In the genomic region with DNA sequence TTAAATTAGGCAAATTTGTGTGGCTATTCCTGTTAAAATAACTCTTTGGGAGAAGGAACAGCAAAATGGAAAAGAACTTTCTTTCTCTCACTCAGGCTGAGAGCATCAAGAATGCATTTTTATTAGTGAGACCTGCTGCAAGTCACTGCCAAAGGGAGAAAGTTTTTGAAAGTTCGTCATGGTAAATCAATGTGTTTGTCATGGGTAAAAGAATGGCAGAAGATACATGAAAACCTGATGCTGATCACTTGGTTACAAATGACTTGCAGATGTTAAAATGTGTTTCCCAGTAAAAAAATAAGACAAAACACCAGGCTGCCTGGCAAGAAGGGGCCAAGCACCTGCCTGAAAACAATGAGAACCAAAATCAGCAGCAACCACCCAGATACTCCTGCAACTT, we compare ENCODE assay signal across 15 cellular contexts.
"Had no signal": no experiment of that assay in that cellular context is flagged by ENCODE, and none has a peak within 500 bp of the region (broad histone marks: within the 10 kb centered on the region; RNA-seq: fewer than 3 reads in every experiment).

No MANE protein-coding gene starts in this region.

- ATAC-seq: lower lobe of right lung; stimulated activated naive CD8-positive, alpha-beta T cell treated with anti-CD3 and anti-CD28 coated beads, Interleukin-15, amount 100 ng/mL, for 72 hours had no signal

- H3K27me3 ChIP-seq: ascending aorta, neutrophil, testis had no signal

- H3K9me3 ChIP-seq: ascending aorta, lower lobe of right lung, neutrophil, testis had no signal

- H3K4me3 Mint-ChIP-seq: activated T-helper 1 cell treated with anti-CD3 and anti-CD28 coated beads, Interleukin-12 subunit alpha, Interleukin-12 subunit beta, Interleukin-2, Interleukin-4 antibody, amounts not matched to agents 30 ng/mL and 10 ng/mL and 1 ng/mL, durations not matched to agents 14 hours and 24 hours and 36 hours; naive B cell; stimulated activated naive CD8-positive, alpha-beta T cell treated with anti-CD3 and anti-CD28 coated beads, Interleukin-15, amount 100 ng/mL, for 72 hours had no signal

- DNase-seq: activated CD4-positive, alpha-beta T cell treated with anti-CD3 and anti-CD28 coated beads for 4 hours; activated naive CD4-positive, alpha-beta T cell; glutamatergic neuron; immature natural killer cell; lower lobe of right lung; naive B cell; retina; stimulated activated CD4-positive, alpha-beta T cell treated with anti-CD3 and anti-CD28 coated beads, Interleukin-4, amount 100 ng/mL, for 4 hours; stimulated activated naive CD8-positive, alpha-beta T cell treated with anti-CD3 and anti-CD28 coated beads, Interleukin-15, amount 100 ng/mL, for 72 hours; T1000; testis had no signal

- H3K27ac ChIP-seq: ascending aorta, lower lobe of right lung, neutrophil, testis had no signal

- H3K4me1 Mint-ChIP-seq: stimulated activated naive CD8-positive, alpha-beta T cell treated with anti-CD3 and anti-CD28 coated beads, Interleukin-15, amount 100 ng/mL, for 72 hours had no signal

- H3K4me3 ChIP-seq: ascending aorta, lower lobe of right lung, testis had no signal

- H3K36me3 ChIP-seq: ascending aorta, lower lobe of right lung, neutrophil had no signal

- H3K27me3 Mint-ChIP-seq: naive B cell; stimulated activated naive CD8-positive, alpha-beta T cell treated with anti-CD3 and anti-CD28 coated beads, Interleukin-15, amount 100 ng/mL, for 72 hours had no signal

- H3K4me1 ChIP-seq: ascending aorta, lower lobe of right lung, testis had no signal

- H3K36me3 Mint-ChIP-seq: immature natural killer cell, naive B cell had no signal

- FAIRE-seq: colon had no signal

- H3K9me3 Mint-ChIP-seq: activated T-helper 1 cell treated with anti-CD3 and anti-CD28 coated beads, Interleukin-12 subunit alpha, Interleukin-12 subunit beta, Interleukin-2, Interleukin-4 antibody, amounts not matched to agents 30 ng/mL and 10 ng/mL and 1 ng/mL, durations not matched to agents 14 hours and 24 hours and 36 hours; immature natural killer cell had no signal

- H3K27ac Mint-ChIP-seq: activated T-helper 1 cell treated with anti-CD3 and anti-CD28 coated beads, Interleukin-12 subunit alpha, Interleukin-12 subunit beta, Interleukin-2, Interleukin-4 antibody, amounts not matched to agents 30 ng/mL and 10 ng/mL and 1 ng/mL, durations not matched to agents 14 hours and 24 hours and 36 hours; immature natural killer cell had no signal
